ENCODE assay signal across 2 cellular contexts in genomic region chr14:104181761-104182530, GRCh38.
TF ChIP-seq lines count a peak whose summit lies in the region.

No MANE protein-coding gene starts in this region.

TF ChIP-seq in SK-N-SH treated with all-trans-retinoic acid at 6 μM for 48 hours, 23 proteins besides CTCF, POLR2A, EP300 and RAD21 (continued from another document):
- TF ChIP-seq CSRNP3 (CRISPR knock-in tag; IDR thresholded peaks at IDR 0.05) (no peak), OSR1 (CRISPR knock-in tag; IDR thresholded peaks at IDR 0.05) (no peak), CSDC2 (CRISPR knock-in tag; IDR thresholded peaks at IDR 0.05) (no peak), SNAI2 (CRISPR knock-in tag; IDR thresholded peaks at IDR 0.05) (no peak)

TF ChIP-seq in SK-N-SH, 30 proteins besides CTCF, POLR2A, EP300 and RAD21 (continued from another document):
- no peak for TF ChIP-seq REST (IDR thresholded peaks at IDR 0.05; ENCODE audit: low read depth, low read length)
- TF ChIP-seq USF1 (IDR thresholded peaks at IDR 0.05; ENCODE audit: borderline replicate concordance, low read depth) = no peak
- no peak for TF ChIP-seq EZH2phosphoT487 (IDR thresholded peaks at IDR 0.05; ENCODE audit: borderline replicate concordance, low read depth)
- no peak for TF ChIP-seq RCOR1 (IDR thresholded peaks at IDR 0.05; ENCODE audit: low read length)
- TF ChIP-seq FOXM1 (IDR thresholded peaks at IDR 0.05; ENCODE audit: low read depth) = no peak
- TF ChIP-seq MEF2A (IDR thresholded peaks at IDR 0.05; ENCODE audit: borderline replicate concordance, low read depth) = no peak
- TF ChIP-seq PBX3 (IDR thresholded peaks at IDR 0.05) = no peak
- TF ChIP-seq ELF1 (IDR thresholded peaks at IDR 0.05) = no peak
- no peak for TF ChIP-seq USF2 (IDR thresholded peaks at IDR 0.05; ENCODE audit: borderline replicate concordance, low read depth, low read length)
- TF ChIP-seq GATA2 (CRISPR knock-in tag; IDR thresholded peaks at IDR 0.05) = no peak
